Comparison of ENCODE assay signal across 8 cellular contexts in the genomic region with DNA sequence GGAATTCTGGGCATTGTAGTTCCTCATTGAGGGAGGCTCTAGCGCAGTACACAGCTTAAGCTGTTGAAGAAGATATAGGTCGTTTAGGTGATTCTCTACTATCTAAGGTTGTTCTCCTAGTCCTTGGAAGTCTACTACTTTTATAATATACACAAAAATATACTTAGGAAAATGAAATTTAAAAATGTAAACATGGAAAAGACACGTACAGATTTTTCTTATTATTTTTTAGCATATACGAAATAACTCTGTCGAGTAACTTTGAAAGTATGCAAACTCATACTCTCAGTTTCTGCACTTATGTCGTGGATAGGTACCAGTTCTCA. TPM values are rescaled to one million over a fixed set of nuclear protein-coding genes. Genes with fewer than 3 reads are reported as not detected.
A peak's percentile ranks its signal among the peaks of the same experiment; 100 is the strongest.
DNase-seq lines count a peak whose midpoint lies in the region; ATAC-seq and TF ChIP-seq lines count a peak whose summit lies in the region.

No MANE protein-coding gene starts in this region.

- no peaks in the 10 kb centered on the region for H3K4me1 ChIP-seq in IMR-90 (ENCODE audit: control insufficient read depth, insufficient read depth, low read length)
- H3K4me1 ChIP-seq in colonic mucosa = peaks cover 6% of the 10 kb centered on the region

- DNase-seq in CD14-positive monocyte (ENCODE audit: low spot score) (no peak), IMR-90 (no peak), colonic mucosa (no peak), AG08395 (ENCODE audit: low spot score) (no peak), DMS153 treated with DMSO at 0.1 percent for 48 hours (lab: John Stamatoyannopoulos, UW; ENCODE audit: unreplicated experiment) (no peak), NCI-H82 treated with DMSO at 0.1 percent for 48 hours (lab: John Stamatoyannopoulos, UW; ENCODE audit: unreplicated experiment) (no peak)

- H3K4me3 Mint-ChIP-seq in CD14-positive monocyte (peak overlapping the region; percentile 94 to 98), nephron (peak overlapping the region; percentile 96 to 99 (median 97))

- H4K8ac ChIP-seq in IMR-90 (ENCODE audit: low read depth in 2 of 2, low read length in 2 of 2) = no peak overlapping the region

- no peaks in the 10 kb centered on the region for H4K20me1 ChIP-seq in IMR-90 (ENCODE audit: insufficient read depth, low read length)

- no peak overlapping the region for H3K14ac ChIP-seq in IMR-90 (replicated peaks; ENCODE audit: low read depth, low read length)

- no peak overlapping the region for H3K56ac ChIP-seq in IMR-90 (ENCODE audit: extremely low read depth, insufficient read depth, low read length)

- intact Hi-C loops in CD14-positive monocyte (cut with micrococcal nuclease) = loop anchor here in 1 of 2 donors (10.0 kb wide), 1 partner anchor 251 kb away; a partner anchor contains a TSS
- intact Hi-C loops in IMR-90 (cut with micrococcal nuclease) = loop anchor here (10.0 kb wide), 1 partner anchor 221 kb away; a partner anchor contains a TSS
- intact Hi-C loops in colonic mucosa (cut with DNase I) = no loop called here

- H2BK20ac ChIP-seq in IMR-90 (ENCODE audit: low read depth, low read length) = no peak overlapping the region

- no peak for TF ChIP-seq CTCF in CD14-positive monocyte (IDR thresholded peaks at IDR 0.05)
- TF ChIP-seq CTCF in IMR-90 (conservative IDR thresholded peaks at IDR 0.05; ENCODE audit: low read depth, low read length) = no peak
- TF ChIP-seq CTCF in colonic mucosa (IDR thresholded peaks at IDR 0.05) = no peak
- no peak for TF ChIP-seq CTCF in nephron (IDR thresholded peaks at IDR 0.05; ENCODE audit: unreplicated experiment in 3 of 3)

- H2AK9ac ChIP-seq in IMR-90 (replicated peaks; ENCODE audit: low read depth, low read length, poor library complexity) = no peak overlapping the region

- dilution Hi-C loops in IMR-90 (cut with HindIII; ENCODE audit: low sequenced_read_pairs, unreplicated experiment) = no loop called here

- WGBS in IMR-90 (ENCODE audit: extremely low coverage in 2 of 2, insufficient read length in 1 of 2), 2 experiments = no CpG with 5 or more reads among the region's 6 CpGs

- H3K4me3 ChIP-seq in IMR-90 (ENCODE audit: insufficient read depth, low read depth, low read length) (peak overlapping the region; percentile 62; the same call in 1 of the 2 replicates), colonic mucosa (peak overlapping the region; percentile 65)

- H3K9ac ChIP-seq in IMR-90 (ENCODE audit: low read depth, low read length) (no peak overlapping the region), colonic mucosa (ENCODE audit: low read depth in 2 of 2, low read length in 2 of 2) (peak overlapping the region in 1 of 2 donors; percentile 72)

- H3K18ac ChIP-seq in IMR-90 (ENCODE audit: low read depth, low read length) = no peak overlapping the region

- BruUV-seq in IMR-90 (replicated peaks; lab: Mats Ljungman, UMichigan) = no TSS peak

- TF ChIP-seq RAD21 in IMR-90 (IDR thresholded peaks at IDR 0.05; ENCODE audit: low read length) = no peak

- H2AFZ ChIP-seq in IMR-90 (replicated peaks; ENCODE audit: low read length, poor library complexity) = peak overlapping the region; percentile 94

- in situ Hi-C loops in IMR-90 (cut with MboI; ENCODE audit: low sequenced_read_pairs) = no loop called here

- no peaks in the 10 kb centered on the region for H3K9me1 ChIP-seq in IMR-90 (ENCODE audit: insufficient read depth, low read length)

- no peaks in the 10 kb centered on the region for H3K9me3 ChIP-seq in IMR-90 (ENCODE audit: control insufficient read depth, insufficient read depth, low read length)
- H3K9me3 ChIP-seq in colonic mucosa = no peaks in the 10 kb centered on the region

- no peak overlapping the region for H2BK15ac ChIP-seq in IMR-90 (ENCODE audit: low read depth, low read length)

- H2BK120ac ChIP-seq in IMR-90 (ENCODE audit: low read depth, low read length) = no peak overlapping the region

- H3K9me3 Mint-ChIP-seq in CD14-positive monocyte (peaks cover 0 to 5% (median 0%) of the 10 kb centered on the region in 7 donors), nephron (no peaks in the 10 kb centered on the region)

- H2BK5ac ChIP-seq in IMR-90 (ENCODE audit: low read depth, low read length, poor library complexity, severe bottlenecking) = no peak overlapping the region

- H4K5ac ChIP-seq in IMR-90 (ENCODE audit: low read depth, low read length) = no peak overlapping the region

- H3K36me3 ChIP-seq in IMR-90 (ENCODE audit: control insufficient read depth, insufficient read depth, low read length) (no peaks in the 10 kb centered on the region), colonic mucosa (no peaks in the 10 kb centered on the region)

- H3K27me3 ChIP-seq in IMR-90 (ENCODE audit: control insufficient read depth, insufficient read depth, low read length) (no peaks in the 10 kb centered on the region), colonic mucosa (no peaks in the 10 kb centered on the region)

- POLR2A ChIA-PET in IMR-90 (lab: Charles Lee; ENCODE audit: unreplicated experiment) = no interaction called here

- H3K4ac ChIP-seq in IMR-90 (ENCODE audit: low read depth, low read length) = no peak overlapping the region

- H3K27me3 Mint-ChIP-seq in CD14-positive monocyte (ENCODE audit: low read depth in 3 of 3) (peaks cover 0 to 8% (median 4%) of the 10 kb centered on the region in 3 donors), nephron (ENCODE audit: low read depth) (no peaks in the 10 kb centered on the region)

- CTCF ChIA-PET in IMR-90 (lab: Yijun Ruan, JAX) = no interaction called here

- H3K79me1 ChIP-seq in IMR-90 (ENCODE audit: low read depth in 1 of 2, low read length in 2 of 2) = peaks cover 0 to 19% of the 10 kb centered on the region in 2 experiments; a peak in 3 of 4 replicates

- no peak overlapping the region for H3K23ac ChIP-seq in IMR-90 (ENCODE audit: low read depth, low read length)

- H3K27ac Mint-ChIP-seq in CD14-positive monocyte (peak overlapping the region in 6 of 7 donors; percentile 91 to 97 (median 94)), nephron (peak overlapping the region; percentile 52 to 95 (median 87))

- H3K27ac ChIP-seq in IMR-90 (ENCODE audit: insufficient read depth, low read length) (no peak overlapping the region), colonic mucosa (no peak overlapping the region)

- H3K36me3 Mint-ChIP-seq in CD14-positive monocyte (peaks cover 9 to 16% of the 10 kb centered on the region in 2 donors), nephron (ENCODE audit: low read depth) (no peaks in the 10 kb centered on the region)

- no peak for TF ChIP-seq POLR2A in IMR-90 (IDR thresholded peaks at IDR 0.05; ENCODE audit: low read depth, low read length)

- ATAC-seq in IMR-90 (ENCODE audit: low read depth) = no peak
- ATAC-seq in GM21515 (IDR thresholded peaks at IDR 0.05; ENCODE audit: unreplicated experiment) = no peak

- no peak overlapping the region for H4K91ac ChIP-seq in IMR-90 (ENCODE audit: insufficient read depth, low read depth, low read length)

- H2AK5ac ChIP-seq in IMR-90 (ENCODE audit: low read depth, low read length) = no peak overlapping the region

- no peak overlapping the region for H3K4me2 ChIP-seq in IMR-90 (ENCODE audit: low read depth, low read length)

- H3K4me1 Mint-ChIP-seq in CD14-positive monocyte = peaks cover 10% of the 10 kb centered on the region
- H3K4me1 Mint-ChIP-seq in nephron = peaks cover 26% of the 10 kb centered on the region

TF ChIP-seq in IMR-90, 13 proteins besides CTCF, POLR2A, EP300 and RAD21:
- TF ChIP-seq CHD1 (IDR thresholded peaks at IDR 0.05; ENCODE audit: low read depth, low read length) (no peak), BHLHE40 (IDR thresholded peaks at IDR 0.05; ENCODE audit: low read depth, low read length) (no peak), FOS (IDR thresholded peaks at IDR 0.05; ENCODE audit: low read depth, low read length) (no peak), RFX5 (IDR thresholded peaks at IDR 0.05; ENCODE audit: low read depth, low read length) (no peak), MXI1 (IDR thresholded peaks at IDR 0.05; ENCODE audit: borderline replicate concordance, low read depth, low read length) (no peak), NFE2L2 (IDR thresholded peaks at IDR 0.05; ENCODE audit: low read depth, low read length) (no peak), SMC3 (IDR thresholded peaks at IDR 0.05; ENCODE audit: low read depth, low read length) (no peak), MAFK (IDR thresholded peaks at IDR 0.05; ENCODE audit: low read depth, low read length) (no peak), RCOR1 (IDR thresholded peaks at IDR 0.05; ENCODE audit: insufficient replicate concordance, low read length) (no peak)
- TF ChIP-seq, protein P1, sequence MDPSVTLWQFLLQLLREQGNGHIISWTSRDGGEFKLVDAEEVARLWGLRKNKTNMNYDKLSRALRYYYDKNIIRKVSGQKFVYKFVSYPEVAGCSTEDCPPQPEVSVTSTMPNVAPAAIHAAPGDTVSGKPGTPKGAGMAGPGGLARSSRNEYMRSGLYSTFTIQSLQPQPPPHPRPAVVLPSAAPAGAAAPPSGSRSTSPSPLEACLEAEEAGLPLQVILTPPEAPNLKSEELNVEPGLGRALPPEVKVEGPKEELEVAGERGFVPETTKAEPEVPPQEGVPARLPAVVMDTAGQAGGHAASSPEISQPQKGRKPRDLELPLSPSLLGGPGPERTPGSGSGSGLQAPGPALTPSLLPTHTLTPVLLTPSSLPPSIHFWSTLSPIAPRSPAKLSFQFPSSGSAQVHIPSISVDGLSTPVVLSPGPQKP (IDR thresholded peaks at IDR 0.05; ENCODE audit: borderline replicate concordance, low read depth, low read length) = no peak
- TF ChIP-seq, protein P2, sequence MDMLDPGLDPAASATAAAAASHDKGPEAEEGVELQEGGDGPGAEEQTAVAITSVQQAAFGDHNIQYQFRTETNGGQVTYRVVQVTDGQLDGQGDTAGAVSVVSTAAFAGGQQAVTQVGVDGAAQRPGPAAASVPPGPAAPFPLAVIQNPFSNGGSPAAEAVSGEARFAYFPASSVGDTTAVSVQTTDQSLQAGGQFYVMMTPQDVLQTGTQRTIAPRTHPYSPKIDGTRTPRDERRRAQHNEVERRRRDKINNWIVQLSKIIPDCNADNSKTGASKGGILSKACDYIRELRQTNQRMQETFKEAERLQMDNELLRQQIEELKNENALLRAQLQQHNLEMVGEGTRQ (IDR thresholded peaks at IDR 0.05; ENCODE audit: low read depth, low read length) = no peak

RNA-seq across cellular contexts. Expression of a gene that starts 0.3 kb away (rescaled TPM):
- 10 to 100 TPM in 1 of 2 donors, 1 to 10 TPM in 1; 9.1 to 14.3 TPM for polyA plus RNA-seq in CD14-positive monocyte
- total RNA-seq in IMR-90 (2012; rRNA removed) = 11.5 and 16.9 TPM in 2 replicates
- polyA plus RNA-seq in IMR-90 (2012; rRNA removed) = 8.2 and 11.4 TPM in 2 replicates
- polyA plus RNA-seq in IMR-90 (2012; cell fraction: cytosol; rRNA removed) = 0.73 and 0.97 TPM in 2 replicates
- polyA plus RNA-seq in IMR-90 (2012; cell fraction: nucleus; rRNA removed; ENCODE audit: low replicate concordance) = 3.0 and 27.0 TPM in 2 replicates
- 10 to 100 TPM; 46.7 to 65.2 TPM for total RNA-seq in colonic mucosa

RNA-seq across cellular contexts. Expression of a gene that starts 10.2 kb away (rescaled TPM):
- 10 to 100 TPM; 21.0 to 34.4 TPM for polyA plus RNA-seq in CD14-positive monocyte
- total RNA-seq in IMR-90 (2012; rRNA removed) = 10.4 and 30.8 TPM in 2 replicates
- 16.7 TPM in 2 replicates for polyA plus RNA-seq in IMR-90 (2012; rRNA removed)
- 0.91 and 1.6 TPM in 2 replicates for polyA plus RNA-seq in IMR-90 (2012; cell fraction: cytosol; rRNA removed)
- polyA plus RNA-seq in IMR-90 (2012; cell fraction: nucleus; rRNA removed; ENCODE audit: low replicate concordance) = 0.77 and 12.7 TPM in 2 replicates
- total RNA-seq in colonic mucosa = 10 to 100 TPM; 46.1 to 55.2 TPM
